In the genomic region with DNA sequence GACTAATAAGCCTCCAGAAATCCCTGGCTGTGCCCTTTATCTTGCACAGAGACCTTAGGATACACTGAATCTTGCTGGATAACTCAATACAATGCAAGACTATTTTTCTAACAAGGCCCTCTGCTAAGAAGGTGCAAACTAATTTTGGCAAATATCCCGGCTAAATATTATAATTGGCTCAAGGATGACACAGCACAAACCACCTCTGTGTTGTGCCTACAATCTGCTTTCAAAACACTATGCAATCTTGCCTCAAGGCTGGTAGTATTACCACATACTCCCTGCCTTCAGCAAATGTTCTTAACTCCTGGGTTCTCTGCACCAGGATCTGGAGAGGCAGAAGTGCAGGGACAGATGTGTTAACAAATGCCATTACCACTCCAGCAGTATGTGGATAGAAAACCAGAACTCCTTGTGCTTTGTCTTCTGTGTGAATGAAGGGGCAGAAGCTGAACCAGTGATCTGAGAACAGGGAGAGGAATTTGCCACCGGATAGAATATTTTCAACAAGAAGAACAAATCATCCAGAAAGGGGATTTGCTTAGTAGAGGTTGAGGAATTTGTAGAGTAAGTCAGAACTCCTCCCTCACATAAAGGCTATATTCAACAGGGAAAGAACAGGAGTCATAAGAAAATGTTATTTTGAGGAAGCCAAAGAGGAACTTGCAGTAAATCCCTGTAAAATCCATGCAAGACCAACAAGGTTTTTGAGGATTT, we compare ENCODE assay signal across 8 cellular contexts.
DNase-seq lines count a peak whose midpoint lies in the region; ATAC-seq and TF ChIP-seq lines count a peak whose summit lies in the region.

No MANE protein-coding gene starts in this region.

- no peaks in the 10 kb centered on the region for H3K79me2 ChIP-seq in fibroblast of lung (ENCODE audit: control insufficient read depth, insufficient read depth, low read length)

- H3K4me1 Mint-ChIP-seq in osteocyte (ENCODE audit: unreplicated experiment), result peaks cover 36% of the 10 kb centered on the region

- no peaks in the 10 kb centered on the region for H3K36me3 ChIP-seq in Panc1 (ENCODE audit: control insufficient read depth, insufficient read depth, low read length)
- peaks cover 6% of the 10 kb centered on the region for H3K36me3 ChIP-seq in fibroblast of lung (ENCODE audit: control insufficient read depth, insufficient read depth, low read length)

- H3K9ac ChIP-seq in fibroblast of lung (ENCODE audit: insufficient read depth, low read length), result no peak overlapping the region

- H3K27ac ChIP-seq in Panc1 (ENCODE audit: low read length), result no peak overlapping the region
- no peak overlapping the region for H3K27ac ChIP-seq in fibroblast of lung (ENCODE audit: insufficient read depth, low read length)

- ATAC-seq in Panc1, result peak; percentile 62; the same call in 1 of the 2 replicates
- ATAC-seq in GM21423 (IDR thresholded peaks at IDR 0.05; ENCODE audit: unreplicated experiment), result no peak
- ATAC-seq in GM21360 (IDR thresholded peaks at IDR 0.05; ENCODE audit: unreplicated experiment), result no peak

- H3K4me2 ChIP-seq in fibroblast of lung (ENCODE audit: extremely low read depth, insufficient read depth, low read length), result no peak overlapping the region

- no peaks in the 10 kb centered on the region for H3K9me3 Mint-ChIP-seq in osteocyte (ENCODE audit: unreplicated experiment)

- H4K20me1 ChIP-seq in fibroblast of lung (ENCODE audit: control insufficient read depth, extremely low read depth, insufficient read depth, low read length), result no peaks in the 10 kb centered on the region

- H3K27me3 ChIP-seq in Panc1 (ENCODE audit: control insufficient read depth, insufficient read depth, low read length) (no peaks in the 10 kb centered on the region), fibroblast of lung (ENCODE audit: control insufficient read depth, insufficient read depth, low read length) (no peaks in the 10 kb centered on the region)

- no peak overlapping the region for H2AFZ ChIP-seq in fibroblast of lung (ENCODE audit: low read length)

- intact Hi-C loops in Panc1 (cut with micrococcal nuclease; ENCODE audit: unreplicated experiment), result loop anchor here (5.0 to 10.0 kb wide), 2 partner anchors 96 to 258 kb away; no protein-coding TSS in a partner anchor

- no TSS peak for BruUV-seq in Panc1 (replicated peaks; lab: Mats Ljungman, UMichigan)

- peaks cover 42% of the 10 kb centered on the region for H3K36me3 Mint-ChIP-seq in osteocyte (ENCODE audit: unreplicated experiment)

- DNase-seq in CD1c-positive myeloid dendritic cell (ENCODE audit: extremely low spot score) (peak; percentile 20), Panc1 (ENCODE audit: low read depth, low spot score) (no peak), fibroblast of lung (ENCODE audit: low read depth in 2 of 2) (peak; percentile 55 to 60), osteocyte (ENCODE audit: extremely low spot score, unreplicated experiment) (no peak), GDM1 (lab: John Stamatoyannopoulos, UW) (no peak), NCI-H187 treated with DMSO at 0.1 percent for 48 hours (lab: John Stamatoyannopoulos, UW) (no peak)

- H3K27me3 Mint-ChIP-seq in osteocyte (ENCODE audit: unreplicated experiment), result no peaks in the 10 kb centered on the region

- TF ChIP-seq CTCF in Panc1 (IDR thresholded peaks at IDR 0.05) (no peak), fibroblast of lung (conservative IDR thresholded peaks at IDR 0.05 in 1 of 2, IDR thresholded peaks at IDR 0.05 in 1 of 2; ENCODE audit: low read depth in 1 of 2, low read length in 2 of 2) (no peak), osteocyte (IDR thresholded peaks at IDR 0.05) (no peak)

- CTCF ChIA-PET in Panc1 (lab: Charles Lee), result no interaction called here

- POLR2A ChIA-PET in Panc1 (lab: Charles Lee), result no interaction called here

- H3K9me3 ChIP-seq in Panc1 (ENCODE audit: control insufficient read depth, insufficient read depth, low read depth, low read length), result no peaks in the 10 kb centered on the region
- H3K9me3 ChIP-seq in fibroblast of lung (ENCODE audit: control insufficient read depth, insufficient read depth, low read depth, low read length), result no peaks in the 10 kb centered on the region

- in situ Hi-C loops in Panc1 (cut with HindIII; ENCODE audit: low pct_unique_long_range_greater_than_20kb, low sequenced_read_pairs), result no loop called here

- peak overlapping the region; percentile 88 for H3K27ac Mint-ChIP-seq in osteocyte (ENCODE audit: unreplicated experiment)

- H3K4me3 Mint-ChIP-seq in osteocyte (ENCODE audit: unreplicated experiment), result no peak overlapping the region

- no peak overlapping the region for H3K4me3 ChIP-seq in Panc1 (ENCODE audit: low read depth in 2 of 2, low read length in 2 of 2)
- H3K4me3 ChIP-seq in fibroblast of lung (replicated peaks in 1 of 4; ENCODE audit: control extremely low read depth in 1 of 4, insufficient read depth in 1 of 4, low read depth in 3 of 4, low read length in 4 of 4), result no peak overlapping the region

- no peaks in the 10 kb centered on the region for H3K4me1 ChIP-seq in Panc1 (ENCODE audit: control insufficient read depth, insufficient read depth, low read length)
- H3K4me1 ChIP-seq in fibroblast of lung (ENCODE audit: control insufficient read depth, extremely low read depth, insufficient read depth, low read length), result no peaks in the 10 kb centered on the region

Comparison
In these comparisons a context has a peak if more than half of its experiments do, and no peak if none do; other contexts are left out.
1. DNase-seq: peak in CD1c-positive myeloid dendritic cell (single experiment) and fibroblast of lung (2 of 2); none in Panc1 (single experiment), osteocyte (single experiment), GDM1 (single experiment) and NCI-H187 treated with DMSO at 0.1 percent for 48 hours (single experiment).